In the genomic region with DNA sequence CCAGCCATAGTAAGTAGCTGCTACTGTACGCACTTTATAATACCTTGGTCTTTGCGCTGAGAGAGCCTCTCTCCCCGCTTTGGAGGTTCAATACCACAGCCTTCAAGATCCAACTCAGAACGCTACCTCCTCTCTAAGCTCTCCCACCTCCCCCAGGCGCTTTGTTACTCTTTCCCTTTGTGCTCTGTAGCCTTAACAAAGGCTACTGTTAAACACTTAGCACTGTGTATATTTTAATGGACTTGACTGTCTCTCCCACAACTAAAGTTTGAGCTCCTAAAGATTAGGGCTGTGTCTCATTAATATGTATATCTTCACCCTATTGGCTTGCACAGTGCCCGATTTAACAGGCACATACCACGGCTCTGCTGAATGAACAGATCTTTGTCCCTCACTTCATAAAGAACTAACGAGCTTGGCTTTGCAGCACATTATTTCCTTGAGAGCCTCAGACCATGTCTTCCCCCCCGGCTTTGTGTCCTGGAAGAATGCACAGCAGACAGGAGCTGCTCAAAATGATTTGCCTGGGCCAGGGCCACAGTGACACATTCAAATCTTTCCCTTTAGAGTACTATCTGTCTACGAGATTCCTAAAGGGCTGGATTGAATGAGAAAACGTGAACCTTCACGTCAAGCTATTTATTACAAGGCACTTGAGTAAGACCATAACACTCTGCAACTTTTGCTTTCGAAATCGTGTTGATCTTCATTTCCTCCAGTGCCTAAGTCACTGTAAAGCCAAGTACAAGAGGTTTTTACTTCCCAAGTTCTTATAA, we compare ENCODE assay signal across 8 cellular contexts. TPM values are rescaled to one million over a fixed set of nuclear protein-coding genes. Genes with fewer than 3 reads are reported as not detected.
DNase-seq lines count a peak whose midpoint lies in the region; ATAC-seq and TF ChIP-seq lines count a peak whose summit lies in the region.

No MANE protein-coding gene starts in this region.

- no peaks in the 10 kb centered on the region for H3K79me1 ChIP-seq in mesenchymal stem cell (replicated peaks; ENCODE audit: low read length, poor library complexity, severe bottlenecking)

- no peak overlapping the region for H3K27ac Mint-ChIP-seq in CD8-positive, alpha-beta memory T cell

- H3K4me3 ChIP-seq in CD8-positive, alpha-beta memory T cell (ENCODE audit: low read length) = peak overlapping the region; percentile 62
- H3K4me3 ChIP-seq in colonic mucosa (peak overlapping the region; percentile 28), mesenchymal stem cell (ENCODE audit: insufficient read depth in 1 of 2, low read depth in 1 of 2, low read length in 2 of 2) (peak overlapping the region in 1 of 2 experiments; percentile 70)

- H3K9me3 ChIP-seq in CD8-positive, alpha-beta memory T cell (ENCODE audit: low read length) = no peaks in the 10 kb centered on the region
- H3K9me3 ChIP-seq in colonic mucosa (no peaks in the 10 kb centered on the region), mesenchymal stem cell (ENCODE audit: control insufficient read depth, low read length) (no peaks in the 10 kb centered on the region)

- H3K27me3 ChIP-seq in CD8-positive, alpha-beta memory T cell (ENCODE audit: insufficient read depth, low read length, poor library complexity, severe bottlenecking) = no peaks in the 10 kb centered on the region
- no peaks in the 10 kb centered on the region for H3K27me3 ChIP-seq in colonic mucosa
- H3K27me3 ChIP-seq in mesenchymal stem cell (ENCODE audit: control insufficient read depth in 1 of 2, insufficient read depth in 1 of 2, low read length in 2 of 2) = no peaks in the 10 kb centered on the region

- H3K4me2 ChIP-seq in mesenchymal stem cell (ENCODE audit: low read length, poor library complexity, severe bottlenecking) = no peak overlapping the region

- peak overlapping the region; percentile 74 for H3K27ac ChIP-seq in CD8-positive, alpha-beta memory T cell (ENCODE audit: low read depth, low read length)
- H3K27ac ChIP-seq in colonic mucosa = peak overlapping the region; percentile 92
- H3K27ac ChIP-seq in mesenchymal stem cell (ENCODE audit: low read length, poor library complexity, severe bottlenecking) = no peak overlapping the region

- no peak overlapping the region for H4K8ac ChIP-seq in mesenchymal stem cell (ENCODE audit: low read length)

- DNase-seq in CD8-positive, alpha-beta memory T cell = peak in 2 of 5 donors; percentile 34 to 57
- DNase-seq in NOMO-1 treated with dmso at 0.1 percent for 144 hours (lab: John Stamatoyannopoulos, UW; ENCODE audit: unreplicated experiment) (peak; percentile 27), colonic mucosa (no peak), mesenchymal stem cell (peak; percentile 92), DMS153 (lab: John Stamatoyannopoulos, UW) (no peak), DMS79 treated with DMSO at 0.1 percent for 48 hours (lab: John Stamatoyannopoulos, UW) (no peak)

- no peak overlapping the region for H2BK120ac ChIP-seq in mesenchymal stem cell (ENCODE audit: low read depth, low read length)

- peaks cover 17 to 32% (median 28%) of the 10 kb centered on the region in 3 donors for H3K4me1 Mint-ChIP-seq in CD8-positive, alpha-beta memory T cell

- H3K9ac ChIP-seq in colonic mucosa (ENCODE audit: low read depth in 2 of 2, low read length in 2 of 2) (peak overlapping the region; percentile 47 to 83), mesenchymal stem cell (ENCODE audit: low read length) (peak overlapping the region; percentile 77)

- H3K9me3 Mint-ChIP-seq in CD8-positive, alpha-beta memory T cell = no peaks in the 10 kb centered on the region

- 57% methylated on average over 11 of the region's 14 CpGs for WGBS in mesenchymal stem cell

- H3K27me3 Mint-ChIP-seq in CD8-positive, alpha-beta memory T cell = no peaks in the 10 kb centered on the region

- TF ChIP-seq CTCF in colonic mucosa (IDR thresholded peaks at IDR 0.05) = no peak

- H2AK5ac ChIP-seq in mesenchymal stem cell (ENCODE audit: low read length, severe bottlenecking) = no peak overlapping the region

- H3K23ac ChIP-seq in mesenchymal stem cell (ENCODE audit: low read length in 2 of 2) = no peak overlapping the region

- H3K36me3 Mint-ChIP-seq in CD8-positive, alpha-beta memory T cell = peaks cover 0 to 12% (median 0%) of the 10 kb centered on the region in 3 donors

- intact Hi-C loops in colonic mucosa (cut with DNase I) = no loop called here

- no peak overlapping the region for H4K91ac ChIP-seq in mesenchymal stem cell (ENCODE audit: low read length)

- no peaks in the 10 kb centered on the region for H3K36me3 ChIP-seq in CD8-positive, alpha-beta memory T cell (ENCODE audit: insufficient read depth, low read length)
- H3K36me3 ChIP-seq in colonic mucosa (no peaks in the 10 kb centered on the region), mesenchymal stem cell (ENCODE audit: control insufficient read depth in 1 of 2, insufficient read depth in 2 of 2, low read depth in 1 of 2, low read length in 2 of 2) (no peaks in the 10 kb centered on the region)

- H2BK15ac ChIP-seq in mesenchymal stem cell (ENCODE audit: low read depth, poor library complexity, severe bottlenecking) = no peak overlapping the region

- H3K18ac ChIP-seq in mesenchymal stem cell (ENCODE audit: low read depth in 1 of 2, low read length in 2 of 2) = peak overlapping the region in 1 of 2 experiments; percentile 49

- ATAC-seq in GM21526 (IDR thresholded peaks at IDR 0.05; ENCODE audit: low FRiP score, unreplicated experiment) (peak; percentile 40), HG03520 (IDR thresholded peaks at IDR 0.05; ENCODE audit: unreplicated experiment) (no peak)

- CTCF ChIA-PET in CD8-positive, alpha-beta memory T cell (lab: Charles Lee) = interaction anchor here (1.2 to 3.4 kb wide), 4 partner anchors 9 to 82 kb away, joined by 3 to 15 read pairs (median 8); a partner anchor contains a TSS

- POLR2A ChIA-PET in CD8-positive, alpha-beta memory T cell (lab: Charles Lee) = interaction anchor here (0.8 to 1.7 kb wide), 4 partner anchors 9 to 82 kb away, joined by 3 to 11 read pairs (median 6); a partner anchor contains a TSS

- H3K4ac ChIP-seq in mesenchymal stem cell (ENCODE audit: low read depth in 1 of 2, low read length in 2 of 2) = no peak overlapping the region

- no peak overlapping the region for H2BK5ac ChIP-seq in mesenchymal stem cell (ENCODE audit: low read depth, low read length, poor library complexity, severe bottlenecking)

- no peak overlapping the region for H3K14ac ChIP-seq in mesenchymal stem cell (ENCODE audit: low read length in 2 of 2)

- H3K4me3 Mint-ChIP-seq in CD8-positive, alpha-beta memory T cell = no peak overlapping the region

- H3K4me1 ChIP-seq in CD8-positive, alpha-beta memory T cell (ENCODE audit: insufficient read depth, low read length) = peaks cover 16% of the 10 kb centered on the region
- H3K4me1 ChIP-seq in colonic mucosa (peaks cover 17% of the 10 kb centered on the region), mesenchymal stem cell (ENCODE audit: control insufficient read depth, insufficient read depth, low read depth, low read length) (peaks cover 3% of the 10 kb centered on the region)

- peak overlapping the region; percentile 14 for H2AFZ ChIP-seq in mesenchymal stem cell (ENCODE audit: low read depth, low read length)

- no peak overlapping the region for H2BK12ac ChIP-seq in mesenchymal stem cell (ENCODE audit: low read length in 2 of 2)

RNA-seq across cellular contexts. Expression of a gene that starts 22.1 kb away (rescaled TPM):
- 10 to 100 TPM; 30.0 to 31.3 TPM for total RNA-seq in CD8-positive, alpha-beta memory T cell
- 30.6 TPM for polyA plus RNA-seq in CD8-positive, alpha-beta memory T cell
- total RNA-seq in colonic mucosa = 100 to 1,000 TPM in 1 of 2 donors, 10 to 100 TPM in 1; 69.3 to 105 TPM
- 7.3 TPM for polyA plus RNA-seq in mesenchymal stem cell (2013, experiment 1 of 2)
- 8.5 TPM for polyA plus RNA-seq in mesenchymal stem cell (2013, experiment 2 of 2)

RNA-seq across cellular contexts. Expression of a gene that starts 58.1 kb away (rescaled TPM):
- total RNA-seq in CD8-positive, alpha-beta memory T cell = 10 to 100 TPM; 45.8 to 47.0 TPM
- 3.8 TPM for polyA plus RNA-seq in CD8-positive, alpha-beta memory T cell
- 10 to 100 TPM; 23.4 to 39.3 TPM for total RNA-seq in colonic mucosa
- polyA plus RNA-seq in mesenchymal stem cell (2013, experiment 1 of 2) = 13.8 TPM
- 14.4 TPM for polyA plus RNA-seq in mesenchymal stem cell (2013, experiment 2 of 2)

Comparison
In these comparisons a context has a peak if more than half of its experiments do, and no peak if none do; other contexts are left out.
1. DNase-seq: peak in NOMO-1 treated with dmso at 0.1 percent for 144 hours (single experiment) and mesenchymal stem cell (single experiment); none in colonic mucosa (single experiment), DMS153 (single experiment) and DMS79 treated with DMSO at 0.1 percent for 48 hours (single experiment).